9 cellular contexts compared by ENCODE assay signal in the genomic region with DNA sequence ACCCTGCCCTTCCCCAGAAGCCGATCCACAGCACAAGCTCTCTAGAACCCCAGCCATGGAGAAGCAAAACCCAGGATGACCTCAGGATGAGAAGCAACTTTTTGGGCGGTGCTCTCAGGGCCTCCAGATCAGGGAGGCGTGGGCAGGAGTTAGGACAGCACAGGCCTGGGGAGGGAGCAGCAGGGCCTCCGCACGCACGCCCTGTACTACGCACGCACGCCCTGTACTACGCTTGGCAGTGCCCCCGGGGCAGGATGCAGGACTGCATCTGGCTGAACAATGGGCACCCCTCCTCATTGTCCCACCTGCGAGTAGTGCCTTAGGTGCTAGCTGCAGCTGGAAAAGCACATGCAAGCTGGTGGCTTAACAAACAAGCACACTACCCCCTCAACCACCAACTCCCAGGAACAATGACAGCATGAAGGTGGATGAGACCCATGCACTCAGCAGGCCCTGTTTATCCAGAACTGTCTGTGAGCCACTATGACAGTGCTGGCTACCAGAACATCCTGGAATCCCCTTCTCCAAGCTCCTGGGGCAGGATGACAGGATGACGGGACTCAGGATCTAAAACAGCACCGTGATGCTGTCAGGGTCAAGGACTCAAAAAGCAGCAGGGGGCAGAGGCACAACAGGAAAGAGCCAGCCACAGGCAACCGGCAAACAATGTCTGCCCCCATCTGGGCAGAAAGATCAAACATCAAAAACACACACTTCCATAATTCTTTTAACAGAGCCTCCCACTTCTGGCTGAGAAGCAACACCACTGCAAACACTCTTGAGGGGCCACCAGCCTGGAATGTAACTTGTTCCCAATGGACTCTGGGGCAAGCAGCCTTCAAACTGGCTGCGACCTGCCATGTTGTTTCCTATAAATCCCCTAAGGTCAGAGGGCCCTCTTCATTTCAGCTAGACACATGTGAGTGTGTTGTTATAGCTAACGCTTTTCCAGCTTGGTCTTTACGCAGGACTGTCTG. TPM values are rescaled to one million over a fixed set of nuclear protein-coding genes. Genes with fewer than 3 reads are reported as not detected.
DNase-seq lines count a peak whose midpoint lies in the region; ATAC-seq and TF ChIP-seq lines count a peak whose summit lies in the region.
"Had no signal": no experiment of that assay in that cellular context is flagged by ENCODE, and none has a peak within 500 bp of the region (broad histone marks: within the 10 kb centered on the region; RNA-seq: fewer than 3 reads in every experiment).

No MANE protein-coding gene starts in this region.

- in situ Hi-C loops in Panc1 (cut with HindIII; ENCODE audit: low pct_unique_long_range_greater_than_20kb, low sequenced_read_pairs): no loop called here

- H3K4me3 ChIP-seq in Panc1 (ENCODE audit: low read depth in 2 of 2, low read length in 2 of 2) (no peak overlapping the region), heart right ventricle (peak overlapping the region in 2 of 10 donors; percentile 4 to 13), uterus (no peak overlapping the region), coronary artery (no peak overlapping the region)

- H3K4me1 ChIP-seq in Panc1 (ENCODE audit: control insufficient read depth, insufficient read depth, low read length) (peaks cover 15% of the 10 kb centered on the region), heart right ventricle (peaks cover 12 to 97% (median 53%) of the 10 kb centered on the region in 9 donors), uterus (no peaks in the 10 kb centered on the region)

- no TSS peak for BruUV-seq in Panc1 (replicated peaks; lab: Mats Ljungman, UMichigan)

- peaks cover 4% of the 10 kb centered on the region for H3K27me3 Mint-ChIP-seq in activated naive CD8-positive, alpha-beta T cell treated with anti-CD3 and anti-CD28 coated beads, Interleukin-2, amount 10 ng/mL, durations not matched to agents 7 days and 5 days
- H3K27me3 Mint-ChIP-seq in activated naive CD8-positive, alpha-beta T cell treated with anti-CD3 and anti-CD28 coated beads for 36 hours: no peaks in the 10 kb centered on the region

- no peak for TF ChIP-seq POLR2A in uterus (IDR thresholded peaks at IDR 0.05)

- intact Hi-C loops in Panc1 (cut with micrococcal nuclease; ENCODE audit: unreplicated experiment) (no loop called here), heart right ventricle (cut with DNase I) (loop anchor here in 9 of 10 donors (2.0 to 10.0 kb wide), 5 partner anchors 37 to 110 kb away; no protein-coding TSS in a partner anchor), uterus (cut with DNase I; ENCODE audit: low total_unique reads) (no loop called here)

- peak; percentile 43 for ATAC-seq in activated naive CD8-positive, alpha-beta T cell treated with anti-CD3 and anti-CD28 coated beads, Interleukin-2, amount 10 ng/mL, durations not matched to agents 7 days and 5 days (ENCODE audit: low read depth)
- ATAC-seq in Panc1 (peak; percentile 40; the same call in 1 of the 2 replicates), heart right ventricle (peak in 4 of 8 donors; percentile 4 to 30 (median 16)), GM18873 (IDR thresholded peaks at IDR 0.05; ENCODE audit: low FRiP score, unreplicated experiment) (no peak), HG02623 (IDR thresholded peaks at IDR 0.05; ENCODE audit: unreplicated experiment) (no peak)

- no peak for TF ChIP-seq CTCF in Panc1 (IDR thresholded peaks at IDR 0.05)
- peak in 7 of 9 donors; percentile 30 to 63 (median 52) for TF ChIP-seq CTCF in heart right ventricle (IDR thresholded peaks at IDR 0.05)
- peak in 3 of 4 experiments; percentile 33 to 48 (median 41) for TF ChIP-seq CTCF in uterus (IDR thresholded peaks at IDR 0.05)
- TF ChIP-seq CTCF in coronary artery (IDR thresholded peaks at IDR 0.05): no peak

- no peak for DNase-seq in activated naive CD8-positive, alpha-beta T cell treated with anti-CD3 and anti-CD28 coated beads, Interleukin-2, amount 10 ng/mL, durations not matched to agents 7 days and 5 days
- DNase-seq in activated naive CD8-positive, alpha-beta T cell treated with anti-CD3 and anti-CD28 coated beads for 36 hours: no peak
- no peak for DNase-seq in Panc1 (ENCODE audit: low read depth, low spot score)
- no peak for DNase-seq in heart right ventricle
- peak in 1 of 2 donors; percentile 44 for DNase-seq in uterus
- no peak for DNase-seq in coronary artery (ENCODE audit: low spot score)

- H3K4me3 Mint-ChIP-seq in activated naive CD8-positive, alpha-beta T cell treated with anti-CD3 and anti-CD28 coated beads, Interleukin-2, amount 10 ng/mL, durations not matched to agents 7 days and 5 days: no peak overlapping the region
- H3K4me3 Mint-ChIP-seq in activated naive CD8-positive, alpha-beta T cell treated with anti-CD3 and anti-CD28 coated beads for 36 hours: no peak overlapping the region

- H3K27me3 ChIP-seq in Panc1 (ENCODE audit: control insufficient read depth, insufficient read depth, low read length) (no peaks in the 10 kb centered on the region), heart right ventricle (no peaks in the 10 kb centered on the region), uterus (no peaks in the 10 kb centered on the region)
- H3K27me3 ChIP-seq: neutrophil had no signal

- H3K9me3 ChIP-seq in Panc1 (ENCODE audit: control insufficient read depth, insufficient read depth, low read depth, low read length) (no peaks in the 10 kb centered on the region), heart right ventricle (no peaks in the 10 kb centered on the region), uterus (no peaks in the 10 kb centered on the region)
- H3K9me3 ChIP-seq: neutrophil had no signal

- H3K9me3 Mint-ChIP-seq in activated naive CD8-positive, alpha-beta T cell treated with anti-CD3 and anti-CD28 coated beads, Interleukin-2, amount 10 ng/mL, durations not matched to agents 7 days and 5 days: no peaks in the 10 kb centered on the region
- no peaks in the 10 kb centered on the region for H3K9me3 Mint-ChIP-seq in activated naive CD8-positive, alpha-beta T cell treated with anti-CD3 and anti-CD28 coated beads for 36 hours

- H3K36me3 Mint-ChIP-seq in activated naive CD8-positive, alpha-beta T cell treated with anti-CD3 and anti-CD28 coated beads, Interleukin-2, amount 10 ng/mL, durations not matched to agents 7 days and 5 days: peaks cover 2% of the 10 kb centered on the region
- H3K36me3 Mint-ChIP-seq in activated naive CD8-positive, alpha-beta T cell treated with anti-CD3 and anti-CD28 coated beads for 36 hours: no peaks in the 10 kb centered on the region

- H3K36me3 ChIP-seq in Panc1 (ENCODE audit: control insufficient read depth, insufficient read depth, low read length) (no peaks in the 10 kb centered on the region), heart right ventricle (peaks cover 0 to 20% (median 0%) of the 10 kb centered on the region in 9 donors), uterus (no peaks in the 10 kb centered on the region)
- H3K36me3 ChIP-seq: neutrophil had no signal

- POLR2A ChIA-PET in activated naive CD8-positive, alpha-beta T cell treated with anti-CD3 and anti-CD28 coated beads, Interleukin-2, amount 10 ng/mL, durations not matched to agents 7 days and 5 days (lab: Charles Lee): interaction anchor here (0.6 kb wide), 1 partner anchor 125 kb away, joined by 3 read pairs; no protein-coding TSS in a partner anchor
- POLR2A ChIA-PET in Panc1 (lab: Charles Lee): interaction anchor here (0.6 kb wide), 1 partner anchor 9 kb away, joined by 6 read pairs; no protein-coding TSS in a partner anchor

- CTCF ChIA-PET in Panc1 (lab: Charles Lee): no interaction called here

- H3K27ac ChIP-seq in Panc1 (ENCODE audit: low read length) (no peak overlapping the region), heart right ventricle (peak overlapping the region; percentile 1 to 92 (median 68)), uterus (peak overlapping the region; percentile 62 to 71), coronary artery (peak overlapping the region in 1 of 2 donors; percentile 17)
- H3K27ac ChIP-seq: neutrophil had no signal

- 58 to 64% methylated on average over 18 of the region's 18 CpGs for WGBS in heart right ventricle, 2 donors

- H3K27ac Mint-ChIP-seq in activated naive CD8-positive, alpha-beta T cell treated with anti-CD3 and anti-CD28 coated beads, Interleukin-2, amount 10 ng/mL, durations not matched to agents 7 days and 5 days: no peak overlapping the region
- H3K27ac Mint-ChIP-seq in activated naive CD8-positive, alpha-beta T cell treated with anti-CD3 and anti-CD28 coated beads for 36 hours: no peak overlapping the region

- H3K4me1 Mint-ChIP-seq in activated naive CD8-positive, alpha-beta T cell treated with anti-CD3 and anti-CD28 coated beads, Interleukin-2, amount 10 ng/mL, durations not matched to agents 7 days and 5 days: peaks cover 11% of the 10 kb centered on the region
- H3K4me1 Mint-ChIP-seq in activated naive CD8-positive, alpha-beta T cell treated with anti-CD3 and anti-CD28 coated beads for 36 hours: peaks cover 3% of the 10 kb centered on the region

RNA-seq across cellular contexts. Expression of a gene that starts 11.7 kb away (rescaled TPM):
- total RNA-seq in activated naive CD8-positive, alpha-beta T cell treated with anti-CD3 and anti-CD28 coated beads, Interleukin-2, amount 10 ng/mL, durations not matched to agents 7 days and 5 days: 1 to 10 TPM; 1.4 to 1.5 TPM
- total RNA-seq in activated naive CD8-positive, alpha-beta T cell treated with anti-CD3 and anti-CD28 coated beads for 36 hours: under 1 TPM; 0.70 to 0.88 TPM
- 32.3 TPM for total RNA-seq in Panc1 (2021; ENCODE audit: unreplicated experiment)
- polyA plus RNA-seq in Panc1 (2012; ENCODE audit: insufficient read length): 34.7 TPM
- total RNA-seq in heart right ventricle: 100 to 1,000 TPM in 1 of 10 donors, 10 to 100 TPM in 9; 43.7 to 162 (median 71.0) TPM
- 10 to 100 TPM; 34.4 to 41.3 TPM for polyA plus RNA-seq in heart right ventricle
- total RNA-seq in uterus: 100 to 1,000 TPM in 1 of 4 donors, 10 to 100 TPM in 3; 33.6 to 135 (median 36.1) TPM

Comparison
In these comparisons a context has a peak if more than half of its experiments do, and no peak if none do; other contexts are left out.
1. ATAC-seq: peak in activated naive CD8-positive, alpha-beta T cell treated with anti-CD3 and anti-CD28 coated beads, Interleukin-2, amount 10 ng/mL, durations not matched to agents 7 days and 5 days (single experiment) and Panc1 (single experiment); none in GM18873 (single experiment) and HG02623 (single experiment).
2. CTCF ChIP-seq: peak in heart right ventricle (7 of 9) and uterus (3 of 4); none in Panc1 (single experiment) and coronary artery (single experiment).
3. RNA of a gene that starts 11.7 kb away (total RNA-seq): 43.7 to 162 TPM in heart right ventricle, 33.6 to 135 TPM in uterus and 32.3 TPM in Panc1 (single experiment); 1.4 to 1.5 TPM in activated naive CD8-positive, alpha-beta T cell treated with anti-CD3 and anti-CD28 coated beads, Interleukin-2, amount 10 ng/mL, durations not matched to agents 7 days and 5 days and 0.70 to 0.88 TPM in activated naive CD8-positive, alpha-beta T cell treated with anti-CD3 and anti-CD28 coated beads for 36 hours; every median in the first group is over 10 times any median in the second.
4. intact Hi-C loops: an anchor here in heart right ventricle (2.0 to 10.0 kb wide); none called in Panc1 and uterus.